ENCODE assay signal across 31 cellular contexts in the genomic region with DNA sequence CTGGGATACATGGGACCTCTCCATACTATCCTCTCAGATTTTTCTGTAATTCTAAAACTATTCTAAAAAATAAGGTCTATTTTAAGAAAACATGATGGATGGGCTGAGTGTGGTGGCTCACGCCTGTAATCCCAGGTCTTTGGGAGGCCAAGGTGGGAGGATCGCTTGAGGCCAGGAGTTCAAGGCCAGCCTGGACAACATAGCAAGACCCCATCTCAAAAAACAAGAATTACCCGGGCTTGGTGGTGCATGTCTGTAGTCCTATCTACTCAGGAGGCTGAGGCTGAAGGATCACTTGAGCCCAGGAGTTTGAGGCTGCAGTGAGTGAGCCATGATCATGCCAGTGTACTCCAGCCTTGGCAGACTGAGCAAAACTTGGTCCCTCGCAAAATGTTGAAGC.
"Had no signal": no experiment of that assay in that cellular context is flagged by ENCODE, and none has a peak within 500 bp of the region (broad histone marks: within the 10 kb centered on the region; RNA-seq: fewer than 3 reads in every experiment).

No MANE protein-coding gene starts in this region.

- H3K4me3 ChIP-seq: neural progenitor cell, ovary, psoas muscle, skin epidermis, smooth muscle cell, spleen, suprapubic skin, testis, tibial artery, transverse colon, upper lobe of right lung, uterus had no signal

- H3K36me3 ChIP-seq: uterus had no signal

- H3K27ac Mint-ChIP-seq: natural killer cell; nephron; neural progenitor cell; progenitor cell of endocrine pancreas; stimulated activated memory B cell treated with anti-CD40 and anti-IgM and Interleukin-4, amounts not matched to agents 10 μg/mL and 1 μg/mL and 100 μg/mL, for 72 hours; stimulated activated naive CD8-positive, alpha-beta T cell treated with anti-CD3 and anti-CD28 coated beads, Interleukin-15, amount 100 ng/mL, for 72 hours; type B pancreatic cell had no signal

- ATAC-seq: natural killer cell; psoas muscle; right cardiac atrium; sciatic nerve; stimulated activated memory B cell treated with anti-CD40 and anti-IgM and Interleukin-4, amounts not matched to agents 10 μg/mL and 1 μg/mL and 100 μg/mL, for 72 hours; stimulated activated naive CD8-positive, alpha-beta T cell treated with anti-CD3 and anti-CD28 coated beads, Interleukin-15, amount 100 ng/mL, for 72 hours; stimulated activated naive CD8-positive, alpha-beta T cell treated with anti-CD3 and anti-CD28 coated beads, Interleukin-15, Interleukin-2, amounts not matched to agents 100 U/mL and 50 U/mL, for 24 hours; upper lobe of right lung had no signal

- H3K4me3 Mint-ChIP-seq: natural killer cell; nephron; neural progenitor cell; stimulated activated memory B cell treated with anti-CD40 and anti-IgM and Interleukin-4, amounts not matched to agents 10 μg/mL and 1 μg/mL and 100 μg/mL, for 72 hours; stimulated activated naive CD8-positive, alpha-beta T cell treated with anti-CD3 and anti-CD28 coated beads, Interleukin-15, amount 100 ng/mL, for 72 hours; type B pancreatic cell had no signal

- H3K27ac ChIP-seq: neural progenitor cell, ovary, parathyroid adenoma, psoas muscle, skin epidermis, spleen, suprapubic skin, testis, tibial artery, transverse colon, upper lobe of right lung, uterus had no signal

- H3K4me1 Mint-ChIP-seq: natural killer cell; neural progenitor cell; stimulated activated memory B cell treated with anti-CD40 and anti-IgM and Interleukin-4, amounts not matched to agents 10 μg/mL and 1 μg/mL and 100 μg/mL, for 72 hours; stimulated activated naive CD8-positive, alpha-beta T cell treated with anti-CD3 and anti-CD28 coated beads, Interleukin-15, amount 100 ng/mL, for 72 hours had no signal

- H3K9me3 ChIP-seq: ovary, psoas muscle, spleen, suprapubic skin, testis, tibial artery, transverse colon, upper lobe of right lung, uterus had no signal

- H3K9me3 Mint-ChIP-seq: natural killer cell; nephron; neural progenitor cell; stimulated activated memory B cell treated with anti-CD40 and anti-IgM and Interleukin-4, amounts not matched to agents 10 μg/mL and 1 μg/mL and 100 μg/mL, for 72 hours; stimulated activated naive CD8-positive, alpha-beta T cell treated with anti-CD3 and anti-CD28 coated beads, Interleukin-15, amount 100 ng/mL, for 72 hours; type B pancreatic cell had no signal

- H3K27me3 Mint-ChIP-seq: progenitor cell of endocrine pancreas; stimulated activated memory B cell treated with anti-CD40 and anti-IgM and Interleukin-4, amounts not matched to agents 10 μg/mL and 1 μg/mL and 100 μg/mL, for 72 hours; stimulated activated naive CD8-positive, alpha-beta T cell treated with anti-CD3 and anti-CD28 coated beads, Interleukin-15, amount 100 ng/mL, for 72 hours; type B pancreatic cell had no signal

- H3K4me1 ChIP-seq: neural progenitor cell, parathyroid adenoma, psoas muscle, suprapubic skin, transverse colon, upper lobe of right lung, uterus had no signal

- DNase-seq: natural killer cell; occipital lobe; ovary; posterior cingulate gyrus; psoas muscle; right cardiac atrium; spleen; stimulated activated CD4-positive, alpha-beta T cell treated with anti-CD3 and anti-CD28 coated beads, Interleukin-12 subunit alpha, Interleukin-12 subunit beta, amount 100 ng/mL, for 4 hours; stimulated activated CD4-positive, alpha-beta T cell treated with anti-CD3 and anti-CD28 coated beads, Interleukin-1b, Interleukin-23, amount 100 ng/mL, for 48 hours; stimulated activated CD4-positive, alpha-beta T cell treated with anti-CD3 and anti-CD28 coated beads, Interleukin-4, amount 100 ng/mL, for 1 hour; stimulated activated CD4-positive, alpha-beta T cell treated with anti-CD3 and anti-CD28 coated beads, Interleukin-4, amount 100 ng/mL, for 4 hours; stimulated activated CD8-positive, alpha-beta memory T cell treated with anti-CD3 and anti-CD28 coated beads, Interleukin-4, amount 100 ng/mL, for 48 hours; stimulated activated naive CD4-positive, alpha-beta T cell; stimulated activated naive CD8-positive, alpha-beta T cell treated with anti-CD3 and anti-CD28 coated beads, Interleukin-15, amount 100 ng/mL, for 72 hours; stimulated activated naive CD8-positive, alpha-beta T cell treated with anti-CD3 and anti-CD28 coated beads, Interleukin-15, Interleukin-2, amounts not matched to agents 100 U/mL and 50 U/mL, for 24 hours; substantia nigra; testis; tibial artery; transverse colon; upper lobe of right lung; uterus had no signal
